ENCODE assay signal across 13 cellular contexts in genomic region chr14:71693373-71693772, GRCh38.
DNase-seq lines count a peak whose midpoint lies in the region; ATAC-seq and TF ChIP-seq lines count a peak whose summit lies in the region.
"Had no signal": no experiment of that assay in that cellular context is flagged by ENCODE, and none has a peak within 500 bp of the region (broad histone marks: within the 10 kb centered on the region; RNA-seq: fewer than 3 reads in every experiment).

No MANE protein-coding gene starts in this region.

- ATAC-seq in HG02884 (IDR thresholded peaks at IDR 0.05; ENCODE audit: unreplicated experiment): no peak

- H3F3A ChIP-seq in GM23248 (ENCODE audit: insufficient read depth): peaks cover 29% of the 10 kb centered on the region

- H3K79me1 ChIP-seq in mesenchymal stem cell (replicated peaks; ENCODE audit: low read length, poor library complexity, severe bottlenecking): no peaks in the 10 kb centered on the region

- in situ Hi-C loops in GM23248 (cut with MboI): no loop called here
- in situ Hi-C loops in astrocyte of the spinal cord (cut with HindIII; ENCODE audit: low sequenced_read_pairs): no loop called here
- in situ Hi-C loops in GM13976 (cut with MboI; ENCODE audit: low sequenced_read_pairs, unreplicated experiment): no loop called here

- H3K23ac ChIP-seq in mesenchymal stem cell (ENCODE audit: low read length in 2 of 2): no peak overlapping the region

- H3K4me2 ChIP-seq in GM23248 (ENCODE audit: unreplicated experiment) (peak overlapping the region; percentile 44), mesenchymal stem cell (ENCODE audit: low read length, poor library complexity, severe bottlenecking) (no peak overlapping the region)

- H3K27ac ChIP-seq in GM23248: peak overlapping the region; percentile 80
- H3K27ac ChIP-seq in mesenchymal stem cell (ENCODE audit: low read length, poor library complexity, severe bottlenecking): no peak overlapping the region
- H3K27ac ChIP-seq: vagina had no signal

- no peaks in the 10 kb centered on the region for H3K27me3 ChIP-seq in GM23248 (replicated peaks; ENCODE audit: insufficient read depth)
- no peaks in the 10 kb centered on the region for H3K27me3 ChIP-seq in mesenchymal stem cell (ENCODE audit: control insufficient read depth in 1 of 2, insufficient read depth in 1 of 2, low read length in 2 of 2)
- H3K27me3 ChIP-seq: vagina had no signal

- no peak overlapping the region for H3K4ac ChIP-seq in mesenchymal stem cell (ENCODE audit: low read depth in 1 of 2, low read length in 2 of 2)

- no peak overlapping the region for H3K14ac ChIP-seq in mesenchymal stem cell (ENCODE audit: low read length in 2 of 2)

- no peak overlapping the region for H2AK5ac ChIP-seq in mesenchymal stem cell (ENCODE audit: low read length, severe bottlenecking)

- H2AFZ ChIP-seq in GM23248 (no peak overlapping the region), mesenchymal stem cell (ENCODE audit: low read depth, low read length) (no peak overlapping the region)

- DNase-seq in AG08395 (ENCODE audit: low spot score) (peak; percentile 81), GM23248 (peak; percentile 92), astrocyte of the spinal cord (ENCODE audit: low read depth, low spot score) (peak; percentile 83), mesenchymal stem cell (peak; percentile 76), midbrain (lab: John Stamatoyannopoulos, UW) (no peak), GM13976 (ENCODE audit: low spot score) (no peak)
- DNase-seq in stimulated activated CD4-positive, alpha-beta T cell treated with anti-CD3 and anti-CD28 coated beads, Interleukin-1b, Interleukin-23, amount 100 ng/mL, for 48 hours: no peak
- DNase-seq: CD4-positive, alpha-beta memory T cell; foreskin melanocyte; H9; NCI-H2107 had no signal

- no peak overlapping the region for H2BK15ac ChIP-seq in mesenchymal stem cell (ENCODE audit: low read depth, poor library complexity, severe bottlenecking)

- peak overlapping the region; percentile 47; the same call in 1 of the 2 replicates for H3K9ac ChIP-seq in GM23248
- H3K9ac ChIP-seq in mesenchymal stem cell (ENCODE audit: low read length): peak overlapping the region; percentile 3

- no peak overlapping the region for H2BK5ac ChIP-seq in mesenchymal stem cell (ENCODE audit: low read depth, low read length, poor library complexity, severe bottlenecking)

- no peaks in the 10 kb centered on the region for H3K9me2 ChIP-seq in GM23248 (ENCODE audit: insufficient read depth)

- H4K20me1 ChIP-seq in GM23248 (ENCODE audit: insufficient read depth): no peaks in the 10 kb centered on the region

- H3K18ac ChIP-seq in mesenchymal stem cell (ENCODE audit: low read depth in 1 of 2, low read length in 2 of 2): no peak overlapping the region

- H3K4me1 ChIP-seq in GM23248 (ENCODE audit: insufficient read depth) (peaks cover 45% of the 10 kb centered on the region), mesenchymal stem cell (ENCODE audit: control insufficient read depth, insufficient read depth, low read depth, low read length) (peaks cover 2% of the 10 kb centered on the region)

- no peak overlapping the region for H4K8ac ChIP-seq in mesenchymal stem cell (ENCODE audit: low read length)

- no peak for TF ChIP-seq CTCF in astrocyte of the spinal cord (IDR thresholded peaks at IDR 0.05; ENCODE audit: low read depth, low read length)
- TF ChIP-seq CTCF in GM13976 (IDR thresholded peaks at IDR 0.05; ENCODE audit: borderline replicate concordance, control extremely low read depth, extremely low read depth, insufficient read depth, missing control alignments): no peak

- H2BK120ac ChIP-seq in mesenchymal stem cell (ENCODE audit: low read depth, low read length): no peak overlapping the region

- H2BK12ac ChIP-seq in mesenchymal stem cell (ENCODE audit: low read length in 2 of 2): no peak overlapping the region

- H3K36me3 ChIP-seq in GM23248 (ENCODE audit: low read depth): 0 out of 2 replicates have a peak, but pooled peaks cover 9% of the 10 kb centered on the region
- peaks cover 0 to 3% of the 10 kb centered on the region in 2 experiments for H3K36me3 ChIP-seq in mesenchymal stem cell (ENCODE audit: control insufficient read depth in 1 of 2, insufficient read depth in 2 of 2, low read depth in 1 of 2, low read length in 2 of 2)
- H3K36me3 ChIP-seq: vagina had no signal

- H3K4me3 ChIP-seq in GM23248 (no peak overlapping the region), astrocyte of the spinal cord (ENCODE audit: low read depth, low read length) (no peak overlapping the region), mesenchymal stem cell (ENCODE audit: insufficient read depth in 1 of 2, low read depth in 1 of 2, low read length in 2 of 2) (no peak overlapping the region)
- H3K4me3 ChIP-seq: vagina had no signal

- 22% methylated on average over 6 of the region's 6 CpGs for WGBS in GM23248 (ENCODE audit: low coverage in 1 of 2, low lambda C conversion rate in 2 of 2, missing lambda C conversion rate in 2 of 2), 2 experiments
- 78% methylated on average over 4 of the region's 6 CpGs for WGBS in mesenchymal stem cell

- H3K9me3 ChIP-seq in GM23248 (ENCODE audit: low read depth) (no peaks in the 10 kb centered on the region), mesenchymal stem cell (ENCODE audit: control insufficient read depth, low read length) (no peaks in the 10 kb centered on the region)
- H3K9me3 ChIP-seq: vagina had no signal

- peaks cover 35% of the 10 kb centered on the region for H3K79me2 ChIP-seq in GM23248 (ENCODE audit: insufficient read depth)

- H4K91ac ChIP-seq in mesenchymal stem cell (ENCODE audit: low read length): no peak overlapping the region

Comparison
In these comparisons a context has a peak if more than half of its experiments do, and no peak if none do; other contexts are left out.
1. DNase-seq: peak in AG08395 (single experiment), GM23248 (single experiment), astrocyte of the spinal cord (single experiment) and mesenchymal stem cell (single experiment); none in midbrain (single experiment), stimulated activated CD4-positive, alpha-beta T cell treated with anti-CD3 and anti-CD28 coated beads, Interleukin-1b, Interleukin-23, amount 100 ng/mL, for 48 hours (single experiment) and GM13976 (single experiment).